Comparison of ENCODE assay signal across 1 cellular context in the genomic region with DNA sequence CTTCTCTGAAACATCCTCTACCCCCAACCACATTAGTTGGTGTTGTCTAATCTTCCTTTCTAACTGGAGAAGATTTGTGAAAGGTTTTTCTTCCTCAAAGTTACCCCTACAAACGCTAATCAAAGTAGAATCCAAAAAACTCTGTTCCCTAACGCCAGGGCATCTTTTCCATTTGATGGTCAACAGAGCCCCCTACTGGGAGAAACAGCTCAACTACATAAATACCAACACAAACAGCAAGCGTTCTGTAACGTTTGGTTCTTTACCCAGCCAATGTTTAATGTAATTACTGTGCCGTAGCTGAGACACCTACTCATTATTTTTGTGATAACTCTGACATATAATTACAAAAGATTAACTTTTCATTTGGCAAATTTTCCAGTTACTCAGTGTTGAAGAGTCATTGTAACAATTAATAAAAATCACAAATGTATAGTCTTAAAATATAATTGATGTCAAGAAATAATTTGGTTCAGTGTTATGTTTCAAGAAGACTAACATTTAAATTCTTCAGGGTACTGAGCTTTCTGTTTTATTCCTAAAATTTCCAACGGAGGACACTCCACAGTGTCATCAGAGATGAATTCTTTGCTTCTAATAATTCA.
A peak's percentile ranks its signal among the peaks of the same experiment; 100 is the strongest.
TF ChIP-seq lines count a peak whose summit lies in the region.

No MANE protein-coding gene starts in this region.

TF ChIP-seq in HEK293, 187 proteins besides CTCF, POLR2A, EP300 and RAD21 (continued from another document):
- TF ChIP-seq ZFP37 (tag by site-specific recombination; IDR thresholded peaks at IDR 0.05) (no peak), ZNF596 (tag by site-specific recombination; IDR thresholded peaks at IDR 0.05) (no peak), ZNF473 (tag by site-specific recombination; IDR thresholded peaks at IDR 0.05) (no peak), ZNF121 (tag by site-specific recombination; IDR thresholded peaks at IDR 0.05) (no peak), SP7 (tag by site-specific recombination; IDR thresholded peaks at IDR 0.05) (peak; percentile 69), ZNF416 (tag by site-specific recombination; IDR thresholded peaks at IDR 0.05) (no peak)
